In the genomic region with DNA sequence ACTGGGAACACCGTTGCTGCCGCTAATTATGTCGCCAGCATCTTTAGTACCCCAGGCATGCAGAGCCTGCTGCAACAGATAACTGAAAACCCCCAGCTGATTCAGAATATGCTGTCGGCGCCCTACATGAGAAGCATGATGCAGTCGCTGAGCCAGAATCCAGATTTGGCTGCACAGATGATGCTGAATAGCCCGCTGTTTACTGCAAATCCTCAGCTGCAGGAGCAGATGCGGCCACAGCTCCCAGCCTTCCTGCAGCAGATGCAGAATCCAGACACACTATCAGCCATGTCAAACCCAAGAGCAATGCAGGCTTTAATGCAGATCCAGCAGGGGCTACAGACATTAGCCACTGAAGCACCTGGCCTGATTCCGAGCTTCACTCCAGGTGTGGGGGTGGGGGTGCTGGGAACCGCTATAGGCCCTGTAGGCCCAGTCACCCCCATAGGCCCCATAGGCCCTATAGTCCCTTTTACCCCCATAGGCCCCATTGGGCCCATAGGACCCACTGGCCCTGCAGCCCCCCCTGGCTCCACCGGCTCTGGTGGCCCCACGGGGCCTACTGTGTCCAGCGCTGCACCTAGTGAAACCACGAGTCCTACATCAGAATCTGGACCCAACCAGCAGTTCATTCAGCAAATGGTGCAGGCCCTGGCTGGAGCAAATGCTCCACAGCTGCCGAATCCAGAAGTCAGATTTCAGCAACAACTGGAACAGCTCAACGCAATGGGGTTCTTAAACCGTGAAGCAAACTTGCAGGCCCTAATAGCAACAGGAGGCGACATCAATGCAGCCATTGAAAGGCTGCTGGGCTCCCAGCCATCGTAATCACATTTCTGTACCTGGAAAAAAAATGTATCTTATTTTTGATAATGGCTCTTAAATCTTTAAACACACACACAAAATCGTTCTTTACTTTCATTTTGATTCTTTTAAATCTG, we compare ENCODE assay signal across 8 cellular contexts. TPM values are rescaled to one million over a fixed set of nuclear protein-coding genes. Genes with fewer than 3 reads are reported as not detected.
DNase-seq lines count a peak whose midpoint lies in the region; ATAC-seq, FAIRE-seq and TF ChIP-seq lines count a peak whose summit lies in the region.

No MANE protein-coding gene starts in this region.

- peak overlapping the region; percentile 54 to 95 for H3K9ac ChIP-seq in kidney (ENCODE audit: low read length in 2 of 2)

- no peak for DNase-seq in CD8-positive, alpha-beta T cell
- no peak for DNase-seq in HL-60 (ENCODE audit: low read depth in 1 of 2, low spot score in 1 of 2)
- peak; percentile 36 for DNase-seq in activated naive CD8-positive, alpha-beta T cell treated with anti-CD3 and anti-CD28 coated beads, Interleukin-2, amount 10 ng/mL, durations not matched to agents 7 days and 5 days
- no peak for DNase-seq in kidney
- peak; percentile 11 to 18 for DNase-seq in stimulated activated CD4-positive, alpha-beta T cell treated with anti-CD3 and anti-CD28 coated beads, Interleukin-2, amount 100 ng/mL, for 24 hours
- no peak for DNase-seq in activated gamma-delta T cell (lab: John Stamatoyannopoulos, UW)
- no peak for DNase-seq in NCI-H1436 (lab: John Stamatoyannopoulos, UW)

- CTCF ChIA-PET in CD8-positive, alpha-beta T cell (lab: Charles Lee) = interaction anchor here (1.3 to 1.4 kb wide), 2 partner anchors 163 to 283 kb away, joined by 3 to 7 read pairs; no protein-coding TSS in a partner anchor

- peak overlapping the region; percentile 94 for H3K27ac ChIP-seq in CD8-positive, alpha-beta T cell (ENCODE audit: low read depth, low read length)
- H3K27ac ChIP-seq in HL-60 (replicated peaks) (no peak overlapping the region), kidney (ENCODE audit: low read depth in 2 of 2, low read length in 2 of 2) (no peak overlapping the region)

- intact Hi-C loops in CD8-positive, alpha-beta T cell (cut with DNase I, micrococcal nuclease) = loop anchor here (2.0 to 10.0 kb wide), 18 partner anchors 60 to 1930 kb away; a partner anchor contains a TSS
- intact Hi-C loops in kidney (cut with DNase I) = no loop called here

- H3K36me3 ChIP-seq in CD8-positive, alpha-beta T cell (ENCODE audit: insufficient read depth, low read length) = no peaks in the 10 kb centered on the region
- H3K36me3 ChIP-seq in kidney (ENCODE audit: control insufficient read depth in 1 of 2, insufficient read depth in 2 of 2, low read length in 2 of 2) = no peaks in the 10 kb centered on the region

- no peaks in the 10 kb centered on the region for H3K27me3 Mint-ChIP-seq in CD8-positive, alpha-beta T cell (ENCODE audit: low read depth)
- H3K27me3 Mint-ChIP-seq in activated naive CD8-positive, alpha-beta T cell treated with anti-CD3 and anti-CD28 coated beads, Interleukin-2, amount 10 ng/mL, durations not matched to agents 7 days and 5 days = no peaks in the 10 kb centered on the region

- H3K4me3 ChIP-seq in CD8-positive, alpha-beta T cell (ENCODE audit: low read depth, low read length) = peak overlapping the region; percentile 77
- H3K4me3 ChIP-seq in HL-60 (replicated peaks; ENCODE audit: insufficient read depth, low read length) (peak overlapping the region; percentile 61), kidney (ENCODE audit: low read length in 2 of 2) (peak overlapping the region; percentile 92 to 93)

- POLR2A ChIA-PET in CD8-positive, alpha-beta T cell (lab: Charles Lee) = interaction anchor here (1.6 to 1.9 kb wide), 2 partner anchors 155 to 164 kb away, joined by 3 to 6 read pairs; a partner anchor contains a TSS
- POLR2A ChIA-PET in activated naive CD8-positive, alpha-beta T cell treated with anti-CD3 and anti-CD28 coated beads, Interleukin-2, amount 10 ng/mL, durations not matched to agents 7 days and 5 days (lab: Charles Lee) = interaction anchor here (1.8 kb wide), 1 partner anchor 168 kb away, joined by 8 read pairs; no protein-coding TSS in a partner anchor

- H3K9me3 ChIP-seq in CD8-positive, alpha-beta T cell (ENCODE audit: low read length) = no peaks in the 10 kb centered on the region
- H3K9me3 ChIP-seq in kidney (ENCODE audit: control insufficient read depth in 1 of 2, low read length in 2 of 2) = no peaks in the 10 kb centered on the region

- no peak for TF ChIP-seq CTCF in CD8-positive, alpha-beta T cell (IDR thresholded peaks at IDR 0.05)
- TF ChIP-seq CTCF in HL-60 (IDR thresholded peaks at IDR 0.05; ENCODE audit: insufficient read depth, low read length) (no peak), kidney (IDR thresholded peaks at IDR 0.05; ENCODE audit: borderline replicate concordance, extremely low read depth, insufficient read depth) (no peak)

- peaks cover 30% of the 10 kb centered on the region for H3K36me3 Mint-ChIP-seq in CD8-positive, alpha-beta T cell
- H3K36me3 Mint-ChIP-seq in activated naive CD8-positive, alpha-beta T cell treated with anti-CD3 and anti-CD28 coated beads, Interleukin-2, amount 10 ng/mL, durations not matched to agents 7 days and 5 days = peaks cover 27% of the 10 kb centered on the region

- H3K4me1 Mint-ChIP-seq in CD8-positive, alpha-beta T cell (ENCODE audit: low read depth) = peaks cover 37% of the 10 kb centered on the region
- H3K4me1 Mint-ChIP-seq in activated naive CD8-positive, alpha-beta T cell treated with anti-CD3 and anti-CD28 coated beads, Interleukin-2, amount 10 ng/mL, durations not matched to agents 7 days and 5 days = peaks cover 14% of the 10 kb centered on the region

- FAIRE-seq in kidney (lab: Jason Lieb, UNC) = peak; percentile 13

- no peaks in the 10 kb centered on the region for H3K27me3 ChIP-seq in CD8-positive, alpha-beta T cell (ENCODE audit: insufficient read depth, low read length)
- no peaks in the 10 kb centered on the region for H3K27me3 ChIP-seq in HL-60 (ENCODE audit: insufficient read depth, poor library complexity, severe bottlenecking)

- peak overlapping the region; percentile 94 for H3K4me3 Mint-ChIP-seq in CD8-positive, alpha-beta T cell
- peak overlapping the region; percentile 93 for H3K4me3 Mint-ChIP-seq in activated naive CD8-positive, alpha-beta T cell treated with anti-CD3 and anti-CD28 coated beads, Interleukin-2, amount 10 ng/mL, durations not matched to agents 7 days and 5 days

- peaks cover 14% of the 10 kb centered on the region for H3K4me1 ChIP-seq in CD8-positive, alpha-beta T cell (ENCODE audit: insufficient read depth, low read length)
- H3K4me1 ChIP-seq in kidney (ENCODE audit: control insufficient read depth in 1 of 2, insufficient read depth in 1 of 2, low read depth in 1 of 2, low read length in 2 of 2) = no peaks in the 10 kb centered on the region

- no peak for ATAC-seq in CD8-positive, alpha-beta T cell
- ATAC-seq in activated naive CD8-positive, alpha-beta T cell treated with anti-CD3 and anti-CD28 coated beads, Interleukin-2, amount 10 ng/mL, durations not matched to agents 7 days and 5 days (ENCODE audit: low read depth) = no peak
- no peak for ATAC-seq in GM21447 (IDR thresholded peaks at IDR 0.05; ENCODE audit: unreplicated experiment)

- H3K9me3 Mint-ChIP-seq in CD8-positive, alpha-beta T cell = no peaks in the 10 kb centered on the region
- H3K9me3 Mint-ChIP-seq in activated naive CD8-positive, alpha-beta T cell treated with anti-CD3 and anti-CD28 coated beads, Interleukin-2, amount 10 ng/mL, durations not matched to agents 7 days and 5 days = no peaks in the 10 kb centered on the region

- H3K27ac Mint-ChIP-seq in CD8-positive, alpha-beta T cell = peak overlapping the region; percentile 99
- H3K27ac Mint-ChIP-seq in activated naive CD8-positive, alpha-beta T cell treated with anti-CD3 and anti-CD28 coated beads, Interleukin-2, amount 10 ng/mL, durations not matched to agents 7 days and 5 days = peak overlapping the region; percentile 99

RNA-seq across cellular contexts. Expression of a gene that starts 1.8 kb away (rescaled TPM):
- total RNA-seq in CD8-positive, alpha-beta T cell = 10 to 100 TPM; 34.3 to 35.6 TPM
- total RNA-seq in activated naive CD8-positive, alpha-beta T cell treated with anti-CD3 and anti-CD28 coated beads, Interleukin-2, amount 10 ng/mL, durations not matched to agents 7 days and 5 days = 10 to 100 TPM; 47.9 to 48.0 TPM
- total RNA-seq in kidney = 31.9 TPM
- 16.4 TPM for polyA plus RNA-seq in kidney (ENCODE audit: insufficient read depth, low read depth, low replicate concordance)

Comparison
In these comparisons a context has a peak if more than half of its experiments do, and no peak if none do; other contexts are left out.
1. DNase-seq: peak in activated naive CD8-positive, alpha-beta T cell treated with anti-CD3 and anti-CD28 coated beads, Interleukin-2, amount 10 ng/mL, durations not matched to agents 7 days and 5 days (single experiment) and stimulated activated CD4-positive, alpha-beta T cell treated with anti-CD3 and anti-CD28 coated beads, Interleukin-2, amount 100 ng/mL, for 24 hours (2 of 2); none in CD8-positive, alpha-beta T cell (0 of 7), HL-60 (0 of 2), kidney (single experiment), activated gamma-delta T cell (single experiment) and NCI-H1436 (single experiment).
2. Peak in every context shown above with its lines, with median percentiles within 50 percentile points of each other: H3K4me3 ChIP-seq.